In genomic region chr2:232896700-232897385, GRCh38 we compare ENCODE assay signal across 21 cellular contexts.
"Had no signal": no experiment of that assay in that cellular context is flagged by ENCODE, and none has a peak within 500 bp of the region (broad histone marks: within the 10 kb centered on the region; RNA-seq: fewer than 3 reads in every experiment).

No MANE protein-coding gene starts in this region.

- H3K27ac ChIP-seq: breast epithelium, colonic mucosa, epithelial cell of prostate, lower lobe of right lung, prostate gland, spleen, tibial nerve, uterus, VCaP had no signal

- H3K36me3 Mint-ChIP-seq: activated naive CD4-positive, alpha-beta T cell treated with anti-CD3 and anti-CD28 coated beads, Interleukin-2, amount 50 U/mL, for 72 hours; naive B cell had no signal

- H3K27ac Mint-ChIP-seq: activated naive CD4-positive, alpha-beta T cell treated with anti-CD3 and anti-CD28 coated beads, Interleukin-2, amount 50 U/mL, for 72 hours; naive B cell; stimulated activated naive CD8-positive, alpha-beta T cell treated with anti-CD3 and anti-CD28 coated beads, Interleukin-15, Interleukin-2, amounts not matched to agents 100 ng/mL and 50 ng/mL, for 24 hours; T-helper 2 cell treated with Interferon-gamma antibody and Interleukin-4, amounts not matched to agents 5 μg/mL and 100 μg/mL, for 36 hours had no signal

- H3K4me3 ChIP-seq: breast epithelium, colonic mucosa, lower lobe of right lung, prostate gland, spleen, tibial nerve, uterus had no signal

- DNase-seq: activated CD4-positive, alpha-beta T cell treated with anti-CD3 and anti-CD28 coated beads, Interleukin-2, amount 50 U/mL, for 1 hour; colonic mucosa; kidney; lower lobe of right lung; mesendoderm; naive B cell; spleen; stimulated activated CD4-positive, alpha-beta T cell treated with anti-CD3 and anti-CD28 coated beads, Interleukin-4, amount 100 ng/mL, for 1 hour; uterus had no signal

- H3K27me3 ChIP-seq: breast epithelium, colonic mucosa, tibial nerve, uterus had no signal

- H3K9me3 Mint-ChIP-seq: activated naive CD4-positive, alpha-beta T cell treated with anti-CD3 and anti-CD28 coated beads, Interleukin-2, amount 50 U/mL, for 72 hours; activated T-helper 17 cell treated with anti-CD3 and anti-CD28 coated beads, Interleukin-2, amount 50 U/mL, for 72 hours; naive B cell; neural crest cell; stimulated activated naive CD8-positive, alpha-beta T cell treated with anti-CD3 and anti-CD28 coated beads, Interleukin-15, Interleukin-2, amounts not matched to agents 100 ng/mL and 50 ng/mL, for 24 hours; T-helper 2 cell treated with Interferon-gamma antibody and Interleukin-4, amounts not matched to agents 5 μg/mL and 100 μg/mL, for 36 hours had no signal

- H3K4me1 Mint-ChIP-seq: activated T-helper 17 cell treated with anti-CD3 and anti-CD28 coated beads, Interleukin-2, amount 50 U/mL, for 72 hours; naive B cell had no signal

- H3K36me3 ChIP-seq: breast epithelium, colonic mucosa, lower lobe of right lung, prostate gland, spleen, uterus had no signal

- H3K4me3 Mint-ChIP-seq: activated T-helper 17 cell treated with anti-CD3 and anti-CD28 coated beads, Interleukin-2, amount 50 U/mL, for 72 hours; naive B cell; neural crest cell; stimulated activated naive CD8-positive, alpha-beta T cell treated with anti-CD3 and anti-CD28 coated beads, Interleukin-15, Interleukin-2, amounts not matched to agents 100 ng/mL and 50 ng/mL, for 24 hours; T-helper 2 cell treated with Interferon-gamma antibody and Interleukin-4, amounts not matched to agents 5 μg/mL and 100 μg/mL, for 36 hours had no signal

- ATAC-seq: left lobe of liver, lower lobe of right lung, SK-N-SH treated with all-trans-retinoic acid at 6 μM for 48 hours had no signal
